1 cellular context compared by ENCODE assay signal in genomic region chr11:124415356-124415923, GRCh38.
TF ChIP-seq lines count a peak whose summit lies in the region.

No MANE protein-coding gene starts in this region.

TF ChIP-seq in endothelial cell of umbilical vein, 7 proteins besides CTCF, POLR2A, EP300 and RAD21:
- TF ChIP-seq GATA2 (IDR thresholded peaks at IDR 0.05; ENCODE audit: insufficient read depth, insufficient read length, low read depth, low read length) (no peak), MYC (IDR thresholded peaks at IDR 0.05; ENCODE audit: low read depth, low read length) (no peak), MAX (IDR thresholded peaks at IDR 0.05; ENCODE audit: insufficient read depth, insufficient read length) (no peak)
TF ChIP-seq in endothelial cell of umbilical vein: peak in this region for 0.
